1 cellular context compared by ENCODE assay signal in genomic region chr16:66899310-66899944, GRCh38.
TF ChIP-seq lines count a peak whose summit lies in the region.

No MANE protein-coding gene starts in this region.

TF ChIP-seq in GM23338, 12 proteins besides CTCF, POLR2A, EP300 and RAD21 (continued from another document):
- TF ChIP-seq ZNF462 (CRISPR knock-in tag; IDR thresholded peaks at IDR 0.05) (no peak), CREB1 (CRISPR knock-in tag; IDR thresholded peaks at IDR 0.05; ENCODE audit: low read depth) (no peak), EZH2 (IDR thresholded peaks at IDR 0.05; ENCODE audit: low read depth, unreplicated experiment) (no peak)
